ENCODE assay signal across 11 cellular contexts in the genomic region with DNA sequence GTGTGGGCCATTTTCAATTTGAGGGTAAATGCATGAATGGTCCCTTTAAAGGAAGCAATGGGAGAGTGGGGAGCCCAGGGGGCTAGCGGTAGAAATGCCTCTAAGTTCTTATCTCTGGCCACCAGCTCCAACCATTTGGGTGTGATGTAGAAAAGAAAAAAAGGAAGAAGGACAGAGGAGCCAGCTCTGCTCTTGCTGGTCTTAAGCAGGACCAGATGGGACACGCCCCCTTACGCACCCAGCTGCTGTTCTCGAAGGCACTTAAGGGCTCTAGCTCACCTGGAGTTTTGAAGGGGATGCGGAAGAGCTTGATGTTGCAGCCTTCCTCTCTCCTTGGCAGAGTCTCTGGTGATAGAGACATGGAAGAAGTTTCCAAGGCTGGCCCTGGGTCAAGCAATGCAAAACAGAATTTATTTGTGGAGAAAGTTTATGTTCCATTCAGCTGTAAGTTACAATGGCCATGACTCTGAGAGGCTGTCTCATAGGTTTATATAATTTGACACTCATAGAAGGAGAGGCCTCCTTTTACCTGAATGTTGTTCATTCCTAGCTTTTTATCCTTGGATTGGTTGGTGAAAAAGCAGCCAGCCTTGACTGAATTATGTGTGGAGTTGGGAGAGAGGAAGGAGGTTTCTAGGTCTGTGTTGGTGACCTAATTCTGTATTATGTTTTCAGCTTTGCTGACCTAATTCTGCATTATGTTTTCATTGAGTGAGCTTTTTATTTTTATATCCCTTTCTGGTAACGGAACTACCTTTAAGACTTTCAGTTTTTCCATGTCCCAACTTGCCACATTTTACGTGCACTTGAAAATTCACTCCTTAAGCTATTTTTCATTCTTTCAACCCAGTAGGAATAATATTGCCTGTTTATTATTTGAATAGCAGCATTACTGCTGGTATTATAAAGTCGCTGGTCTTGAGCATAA. TPM values are rescaled to one million over a fixed set of nuclear protein-coding genes. Genes with fewer than 3 reads are reported as not detected.
DNase-seq lines count a peak whose midpoint lies in the region; ATAC-seq and TF ChIP-seq lines count a peak whose summit lies in the region.
"Had no signal": no experiment of that assay in that cellular context is flagged by ENCODE, and none has a peak within 500 bp of the region (broad histone marks: within the 10 kb centered on the region; RNA-seq: fewer than 3 reads in every experiment).

No MANE protein-coding gene starts in this region.

- H3K27ac ChIP-seq in RWPE2 (ENCODE audit: poor library complexity, severe bottlenecking) (peak overlapping the region; percentile 23), tibial artery (peak overlapping the region; percentile 16 to 27)
- no peak overlapping the region for H3K27ac ChIP-seq in CD4-positive, alpha-beta memory T cell (ENCODE audit: low read depth, low read length)

- H3K4me3 ChIP-seq in RWPE2 (ENCODE audit: severe bottlenecking): no peak overlapping the region
- H3K4me3 ChIP-seq in tibial artery: no peak overlapping the region
- H3K4me3 ChIP-seq in CD4-positive, alpha-beta memory T cell (ENCODE audit: low read length in 2 of 2): no peak overlapping the region

- no peaks in the 10 kb centered on the region for H3K9me3 Mint-ChIP-seq in activated T-cell treated with anti-CD3 and anti-CD28 coated beads, Interleukin-2, amount 50 U/mL, for 72 hours
- no peaks in the 10 kb centered on the region for H3K9me3 Mint-ChIP-seq in CD4-positive, alpha-beta memory T cell
- H3K9me3 Mint-ChIP-seq: CD4-positive, CD25-positive, alpha-beta regulatory T cell had no signal

- no peak for ATAC-seq in activated T-cell treated with anti-CD3 and anti-CD28 coated beads, Interleukin-2, amount 50 U/mL, for 72 hours (replicated peaks in 1 of 2)
- ATAC-seq in RWPE2 (ENCODE audit: low read depth): peak; percentile 16; the same call in 1 of the 3 replicates
- no peak for ATAC-seq in GM21786 (IDR thresholded peaks at IDR 0.05; ENCODE audit: unreplicated experiment)
- ATAC-seq: Panc1 had no signal

- no peak for TF ChIP-seq CTCF in RWPE2 (IDR thresholded peaks at IDR 0.05; ENCODE audit: poor library complexity, severe bottlenecking)
- no peak for TF ChIP-seq CTCF in tibial artery (IDR thresholded peaks at IDR 0.05)

- no peak for DNase-seq in activated T-cell treated with anti-CD3 and anti-CD28 coated beads, Interleukin-2, amount 50 U/mL, for 72 hours
- DNase-seq in activated T-cell treated with anti-CD3 and anti-CD28 coated beads for 4 hours (no peak), RWPE2 (ENCODE audit: low spot score) (no peak), islet precursor cell (peak; percentile 64), tibial artery (peak in 1 of 2 donors; percentile 28), GF-D8 (lab: John Stamatoyannopoulos, UW) (no peak)
- DNase-seq in CD4-positive, alpha-beta memory T cell: no peak
- DNase-seq: CD4-positive, CD25-positive, alpha-beta regulatory T cell; midbrain had no signal

- H3K4me1 ChIP-seq in RWPE2 (ENCODE audit: insufficient read depth, poor library complexity, severe bottlenecking) (peaks cover 20% of the 10 kb centered on the region), tibial artery (peaks cover 0 to 20% (median 6%) of the 10 kb centered on the region in 4 donors)
- H3K4me1 ChIP-seq in CD4-positive, alpha-beta memory T cell (ENCODE audit: insufficient read depth, low read length): no peaks in the 10 kb centered on the region

- intact Hi-C loops in tibial artery (cut with DNase I; ENCODE audit: low total_unique reads): no loop called here
- intact Hi-C loops in CD4-positive, alpha-beta memory T cell (cut with micrococcal nuclease): no loop called here

- POLR2A ChIA-PET in CD4-positive, alpha-beta memory T cell (lab: Charles Lee; ENCODE audit: partially characterized antibody): no interaction called here

- H3K9me3 ChIP-seq in RWPE2 (ENCODE audit: severe bottlenecking): no peaks in the 10 kb centered on the region
- H3K9me3 ChIP-seq in tibial artery: no peaks in the 10 kb centered on the region
- no peaks in the 10 kb centered on the region for H3K9me3 ChIP-seq in CD4-positive, alpha-beta memory T cell (ENCODE audit: control insufficient read depth in 1 of 2, low read length in 2 of 2)

- CTCF ChIA-PET in CD4-positive, alpha-beta memory T cell (lab: Charles Lee; ENCODE audit: partially characterized antibody): interaction anchor here (0.7 to 16.0 kb wide), 6 partner anchors 10 to 178 kb away, joined by 3 to 254 read pairs (median 4); a partner anchor contains a TSS

- peak overlapping the region in 1 of 2 donors; percentile 70 for H3K4me3 Mint-ChIP-seq in activated T-cell treated with anti-CD3 and anti-CD28 coated beads, Interleukin-2, amount 50 U/mL, for 72 hours
- peak overlapping the region in 1 of 8 donors; percentile 10 for H3K4me3 Mint-ChIP-seq in CD4-positive, alpha-beta memory T cell
- H3K4me3 Mint-ChIP-seq: CD4-positive, CD25-positive, alpha-beta regulatory T cell had no signal

- H3K27me3 Mint-ChIP-seq in activated T-cell treated with anti-CD3 and anti-CD28 coated beads, Interleukin-2, amount 50 U/mL, for 72 hours (ENCODE audit: low read depth): peaks cover 21% of the 10 kb centered on the region
- H3K27me3 Mint-ChIP-seq in CD4-positive, alpha-beta memory T cell: peaks cover 7% of the 10 kb centered on the region in 2 donors

- H3K36me3 Mint-ChIP-seq in activated T-cell treated with anti-CD3 and anti-CD28 coated beads, Interleukin-2, amount 50 U/mL, for 72 hours (ENCODE audit: insufficient read depth in 2 of 2): peaks cover under 1 to 1% of the 10 kb centered on the region in 2 donors
- no peaks in the 10 kb centered on the region for H3K36me3 Mint-ChIP-seq in CD4-positive, alpha-beta memory T cell
- H3K36me3 Mint-ChIP-seq: CD4-positive, CD25-positive, alpha-beta regulatory T cell had no signal

- H3K27me3 ChIP-seq in RWPE2 (ENCODE audit: insufficient read depth, poor library complexity, severe bottlenecking): no peaks in the 10 kb centered on the region
- H3K27me3 ChIP-seq in tibial artery: no peaks in the 10 kb centered on the region
- H3K27me3 ChIP-seq in CD4-positive, alpha-beta memory T cell (ENCODE audit: insufficient read depth, low read length): no peaks in the 10 kb centered on the region

- peaks cover 34% of the 10 kb centered on the region for H3K4me1 Mint-ChIP-seq in activated T-cell treated with anti-CD3 and anti-CD28 coated beads, Interleukin-2, amount 50 U/mL, for 72 hours (ENCODE audit: low read depth)
- no peaks in the 10 kb centered on the region for H3K4me1 Mint-ChIP-seq in CD4-positive, alpha-beta memory T cell
- H3K4me1 Mint-ChIP-seq: CD4-positive, CD25-positive, alpha-beta regulatory T cell had no signal

- no peaks in the 10 kb centered on the region for H3K36me3 ChIP-seq in RWPE2 (ENCODE audit: low read depth)
- H3K36me3 ChIP-seq in tibial artery: no peaks in the 10 kb centered on the region
- no peaks in the 10 kb centered on the region for H3K36me3 ChIP-seq in CD4-positive, alpha-beta memory T cell (ENCODE audit: insufficient read depth, low read length)

- H3K27ac Mint-ChIP-seq in activated T-cell treated with anti-CD3 and anti-CD28 coated beads, Interleukin-2, amount 50 U/mL, for 72 hours: peak overlapping the region; percentile 67
- peak overlapping the region in 3 of 7 donors; percentile 36 to 40 (median 40) for H3K27ac Mint-ChIP-seq in CD4-positive, alpha-beta memory T cell
- H3K27ac Mint-ChIP-seq: CD4-positive, CD25-positive, alpha-beta regulatory T cell had no signal

RNA-seq across cellular contexts. Expression of a gene that starts 59.3 kb away (rescaled TPM):
- 10 to 100 TPM in 1 of 2 donors, 1 to 10 TPM in 1; 9.4 to 11.9 TPM for total RNA-seq in activated T-cell treated with anti-CD3 and anti-CD28 coated beads, Interleukin-2, amount 50 U/mL, for 72 hours
- total RNA-seq in CD4-positive, alpha-beta memory T cell: 1 to 10 TPM; 3.2 to 5.8 TPM
- polyA plus RNA-seq in CD4-positive, alpha-beta memory T cell: 1 to 10 TPM in 1 of 2 donors, under 1 TPM in 1; 0.93 to 3.1 TPM
